ENCODE assay signal across 8 cellular contexts in the genomic region with DNA sequence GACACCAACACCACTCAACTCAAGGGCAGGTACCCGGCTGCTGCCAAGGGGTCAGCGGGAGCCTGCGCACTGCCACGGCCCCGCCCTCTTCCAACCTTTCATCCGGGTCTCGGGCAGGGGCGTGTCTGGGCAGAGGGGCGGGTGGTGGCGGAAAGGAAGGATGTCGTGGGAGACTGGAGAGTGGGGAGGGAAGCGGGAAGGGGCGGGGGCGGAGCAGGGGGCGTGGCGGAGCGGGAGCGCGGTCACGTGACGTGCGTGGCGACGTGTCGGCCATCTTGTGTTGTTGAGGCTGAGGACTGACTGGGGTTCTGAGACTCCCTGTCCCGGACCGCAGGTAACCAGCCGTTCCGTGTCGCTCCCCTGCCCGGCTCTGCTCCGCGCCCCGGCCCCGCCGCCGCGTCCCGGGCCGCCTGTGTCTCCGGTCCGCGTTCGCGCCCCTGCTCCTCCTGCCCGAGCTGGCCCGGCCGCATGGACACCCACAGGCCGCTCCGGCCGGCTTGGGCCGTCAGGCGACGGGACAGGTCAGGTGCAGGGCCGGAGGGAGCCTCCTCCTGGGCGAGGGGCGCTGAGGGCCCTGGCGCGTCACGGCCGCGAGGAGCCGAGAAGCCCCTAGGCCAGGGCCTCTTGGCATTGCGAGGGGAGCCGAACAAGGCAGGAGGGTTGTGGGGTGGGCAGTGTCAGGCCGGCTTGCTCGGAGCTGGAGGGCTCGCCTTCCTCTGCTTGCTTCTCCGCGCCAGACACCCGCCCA. TPM values are rescaled to one million over a fixed set of nuclear protein-coding genes. Genes with fewer than 3 reads are reported as not detected.
A peak's percentile ranks its signal among the peaks of the same experiment; 100 is the strongest.
DNase-seq lines count a peak whose midpoint lies in the region; ATAC-seq and TF ChIP-seq lines count a peak whose summit lies in the region.

A gene with protein sequence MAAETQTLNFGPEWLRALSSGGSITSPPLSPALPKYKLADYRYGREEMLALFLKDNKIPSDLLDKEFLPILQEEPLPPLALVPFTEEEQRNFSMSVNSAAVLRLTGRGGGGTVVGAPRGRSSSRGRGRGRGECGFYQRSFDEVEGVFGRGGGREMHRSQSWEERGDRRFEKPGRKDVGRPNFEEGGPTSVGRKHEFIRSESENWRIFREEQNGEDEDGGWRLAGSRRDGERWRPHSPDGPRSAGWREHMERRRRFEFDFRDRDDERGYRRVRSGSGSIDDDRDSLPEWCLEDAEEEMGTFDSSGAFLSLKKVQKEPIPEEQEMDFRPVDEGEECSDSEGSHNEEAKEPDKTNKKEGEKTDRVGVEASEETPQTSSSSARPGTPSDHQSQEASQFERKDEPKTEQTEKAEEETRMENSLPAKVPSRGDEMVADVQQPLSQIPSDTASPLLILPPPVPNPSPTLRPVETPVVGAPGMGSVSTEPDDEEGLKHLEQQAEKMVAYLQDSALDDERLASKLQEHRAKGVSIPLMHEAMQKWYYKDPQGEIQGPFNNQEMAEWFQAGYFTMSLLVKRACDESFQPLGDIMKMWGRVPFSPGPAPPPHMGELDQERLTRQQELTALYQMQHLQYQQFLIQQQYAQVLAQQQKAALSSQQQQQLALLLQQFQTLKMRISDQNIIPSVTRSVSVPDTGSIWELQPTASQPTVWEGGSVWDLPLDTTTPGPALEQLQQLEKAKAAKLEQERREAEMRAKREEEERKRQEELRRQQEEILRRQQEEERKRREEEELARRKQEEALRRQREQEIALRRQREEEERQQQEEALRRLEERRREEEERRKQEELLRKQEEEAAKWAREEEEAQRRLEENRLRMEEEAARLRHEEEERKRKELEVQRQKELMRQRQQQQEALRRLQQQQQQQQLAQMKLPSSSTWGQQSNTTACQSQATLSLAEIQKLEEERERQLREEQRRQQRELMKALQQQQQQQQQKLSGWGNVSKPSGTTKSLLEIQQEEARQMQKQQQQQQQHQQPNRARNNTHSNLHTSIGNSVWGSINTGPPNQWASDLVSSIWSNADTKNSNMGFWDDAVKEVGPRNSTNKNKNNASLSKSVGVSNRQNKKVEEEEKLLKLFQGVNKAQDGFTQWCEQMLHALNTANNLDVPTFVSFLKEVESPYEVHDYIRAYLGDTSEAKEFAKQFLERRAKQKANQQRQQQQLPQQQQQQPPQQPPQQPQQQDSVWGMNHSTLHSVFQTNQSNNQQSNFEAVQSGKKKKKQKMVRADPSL (N-terminal part only) (plus strand): TSS at position 273 of the 748 bp plus-strand sequence. CDS start 37,867 bp downstream, outside the sequence.

- peak; percentile 88 for TF ChIP-seq POLR2A in Raji (IDR thresholded peaks at IDR 0.05; ENCODE audit: insufficient read depth, low read depth, low read length)

- intact Hi-C loops in activated T-helper 2 cell treated with anti-CD3 and anti-CD28 coated beads, Interferon-gamma antibody, Interleukin-2, Interleukin-4, amounts not matched to agents 10 μg/mL and 5 μg/mL and 100 μg/mL, durations not matched to agents 14 hours and 24 hours and 36 hours (cut with micrococcal nuclease): loop anchor here (1.0 to 10.0 kb wide), 4 partner anchors 85 to 568 kb away; a partner anchor contains a TSS

- H3K27me3 ChIP-seq in H7 (ENCODE audit: control insufficient read depth, insufficient read depth, low read length): no peaks in the 10 kb centered on the region

- peak within 1 kb of the TSS; percentile 98 for H3K4me3 Mint-ChIP-seq in activated T-helper 2 cell treated with anti-CD3 and anti-CD28 coated beads, Interferon-gamma antibody, Interleukin-2, Interleukin-4, amounts not matched to agents 10 μg/mL and 5 μg/mL and 100 μg/mL, durations not matched to agents 14 hours and 24 hours and 36 hours (ENCODE audit: low read depth)
- H3K4me3 Mint-ChIP-seq in naive thymus-derived CD8-positive, alpha-beta T cell: peak within 1 kb of the TSS; percentile 88 to 96 (median 92)
- peak within 1 kb of the TSS; percentile 90 to 97 for H3K4me3 Mint-ChIP-seq in stimulated activated naive B cell treated with anti-CD40 and anti-IgM and Interleukin-4, amounts not matched to agents 10 μg/mL and 1 μg/mL and 100 μg/mL, for 72 hours

- H3K4me3 ChIP-seq in H7 (ENCODE audit: insufficient read depth, low read depth, low read length) (peak within 1 kb of the TSS; percentile 81), fibroblast of mammary gland (ENCODE audit: control insufficient read depth, low read depth, low read length) (peak within 1 kb of the TSS; percentile 95)

- POLR2A ChIA-PET in naive thymus-derived CD8-positive, alpha-beta T cell (lab: Charles Lee): interaction anchor here (0.5 to 1.1 kb wide), 4 partner anchors 9 to 20 kb away, joined by 3 to 4 read pairs (median 3); no protein-coding TSS in a partner anchor

- H3K36me3 ChIP-seq in H7 (replicated peaks; ENCODE audit: control insufficient read depth, insufficient read depth, low read length): 0 out of 2 replicates have a peak, but pooled peaks cover 1% of the 10 kb centered on the region

- DNase-seq in ELF-1 (ENCODE audit: low read depth, low spot score) (peak; percentile 99), H7 (peak; percentile 99), M059J (ENCODE audit: low read depth) (peak; percentile 95), fibroblast of mammary gland (ENCODE audit: low read depth) (peak; percentile 93)
- DNase-seq in activated T-helper 2 cell treated with anti-CD3 and anti-CD28 coated beads, Interferon-gamma antibody, Interleukin-2, Interleukin-4, amounts not matched to agents 10 μg/mL and 5 μg/mL and 100 μg/mL, durations not matched to agents 14 hours and 24 hours and 36 hours (ENCODE audit: low spot score): peak; percentile 89
- DNase-seq in naive thymus-derived CD8-positive, alpha-beta T cell: peak; percentile 78 to 93 (median 86)
- DNase-seq in stimulated activated naive B cell treated with anti-CD40 and anti-IgM and Interleukin-4, amounts not matched to agents 10 μg/mL and 1 μg/mL and 100 μg/mL, for 72 hours: peak; percentile 90

- no peaks in the 10 kb centered on the region for H3K9me3 Mint-ChIP-seq in activated T-helper 2 cell treated with anti-CD3 and anti-CD28 coated beads, Interferon-gamma antibody, Interleukin-2, Interleukin-4, amounts not matched to agents 10 μg/mL and 5 μg/mL and 100 μg/mL, durations not matched to agents 14 hours and 24 hours and 36 hours
- H3K9me3 Mint-ChIP-seq in naive thymus-derived CD8-positive, alpha-beta T cell: peaks cover 0 to 14% (median 4%) of the 10 kb centered on the region in 9 donors
- H3K9me3 Mint-ChIP-seq in stimulated activated naive B cell treated with anti-CD40 and anti-IgM and Interleukin-4, amounts not matched to agents 10 μg/mL and 1 μg/mL and 100 μg/mL, for 72 hours: peaks cover 3% of the 10 kb centered on the region in 2 donors

- H3K4me1 Mint-ChIP-seq in activated T-helper 2 cell treated with anti-CD3 and anti-CD28 coated beads, Interferon-gamma antibody, Interleukin-2, Interleukin-4, amounts not matched to agents 10 μg/mL and 5 μg/mL and 100 μg/mL, durations not matched to agents 14 hours and 24 hours and 36 hours (ENCODE audit: low read depth): peaks cover 30% of the 10 kb centered on the region
- H3K4me1 Mint-ChIP-seq in naive thymus-derived CD8-positive, alpha-beta T cell: peaks cover 22 to 43% (median 35%) of the 10 kb centered on the region in 4 donors
- H3K4me1 Mint-ChIP-seq in stimulated activated naive B cell treated with anti-CD40 and anti-IgM and Interleukin-4, amounts not matched to agents 10 μg/mL and 1 μg/mL and 100 μg/mL, for 72 hours: peaks cover 21 to 29% of the 10 kb centered on the region in 2 donors

- ATAC-seq in naive thymus-derived CD8-positive, alpha-beta T cell: peak; percentile 88 to 91
- peak; percentile 90 to 94 for ATAC-seq in stimulated activated naive B cell treated with anti-CD40 and anti-IgM and Interleukin-4, amounts not matched to agents 10 μg/mL and 1 μg/mL and 100 μg/mL, for 72 hours (replicated peaks)

- no peak for TF ChIP-seq CTCF in fibroblast of mammary gland (conservative IDR thresholded peaks at IDR 0.05; ENCODE audit: control insufficient read depth, insufficient read depth, low read depth, low read length)

- peaks cover 5% of the 10 kb centered on the region for H3K27me3 Mint-ChIP-seq in activated T-helper 2 cell treated with anti-CD3 and anti-CD28 coated beads, Interferon-gamma antibody, Interleukin-2, Interleukin-4, amounts not matched to agents 10 μg/mL and 5 μg/mL and 100 μg/mL, durations not matched to agents 14 hours and 24 hours and 36 hours (ENCODE audit: low read depth)
- no peaks in the 10 kb centered on the region for H3K27me3 Mint-ChIP-seq in naive thymus-derived CD8-positive, alpha-beta T cell
- no peaks in the 10 kb centered on the region for H3K27me3 Mint-ChIP-seq in stimulated activated naive B cell treated with anti-CD40 and anti-IgM and Interleukin-4, amounts not matched to agents 10 μg/mL and 1 μg/mL and 100 μg/mL, for 72 hours

- H3K27ac Mint-ChIP-seq in activated T-helper 2 cell treated with anti-CD3 and anti-CD28 coated beads, Interferon-gamma antibody, Interleukin-2, Interleukin-4, amounts not matched to agents 10 μg/mL and 5 μg/mL and 100 μg/mL, durations not matched to agents 14 hours and 24 hours and 36 hours: peak within 1 kb of the TSS; percentile 81
- peak within 1 kb of the TSS; percentile 87 to 96 (median 93) for H3K27ac Mint-ChIP-seq in naive thymus-derived CD8-positive, alpha-beta T cell
- peak within 1 kb of the TSS; percentile 76 for H3K27ac Mint-ChIP-seq in stimulated activated naive B cell treated with anti-CD40 and anti-IgM and Interleukin-4, amounts not matched to agents 10 μg/mL and 1 μg/mL and 100 μg/mL, for 72 hours

- H3K36me3 Mint-ChIP-seq in activated T-helper 2 cell treated with anti-CD3 and anti-CD28 coated beads, Interferon-gamma antibody, Interleukin-2, Interleukin-4, amounts not matched to agents 10 μg/mL and 5 μg/mL and 100 μg/mL, durations not matched to agents 14 hours and 24 hours and 36 hours (ENCODE audit: low read depth): peaks cover 31% of the 10 kb centered on the region
- H3K36me3 Mint-ChIP-seq in naive thymus-derived CD8-positive, alpha-beta T cell: peaks cover 0 to 8% (median 3%) of the 10 kb centered on the region in 3 donors
- H3K36me3 Mint-ChIP-seq in stimulated activated naive B cell treated with anti-CD40 and anti-IgM and Interleukin-4, amounts not matched to agents 10 μg/mL and 1 μg/mL and 100 μg/mL, for 72 hours: peaks cover 11 to 16% of the 10 kb centered on the region in 2 donors

RNA-seq across cellular contexts. Expression of the gene that starts here (rescaled TPM):
- total RNA-seq in H7 (2014; rRNA removed; shearing (Covaris generic)): 34.5 and 56.1 TPM in 2 replicates
- 38.4 and 45.6 TPM in 2 replicates for total RNA-seq in M059J (2014; rRNA removed; shearing (Covaris generic))
- 63.7 and 64.7 TPM in 2 replicates for total RNA-seq in activated T-helper 2 cell treated with anti-CD3 and anti-CD28 coated beads, Interferon-gamma antibody, Interleukin-2, Interleukin-4, amounts not matched to agents 10 μg/mL and 5 μg/mL and 100 μg/mL, durations not matched to agents 14 hours and 24 hours and 36 hours
- total RNA-seq in naive thymus-derived CD8-positive, alpha-beta T cell: 10 to 100 TPM; 83.3 to 86.5 TPM
- 10 to 100 TPM; 18.1 to 31.1 (median 24.3) TPM for polyA plus RNA-seq in naive thymus-derived CD8-positive, alpha-beta T cell

Comparison
In these comparisons a context has a peak if more than half of its experiments do, and no peak if none do; other contexts are left out.
1. Peak in every context shown above with its lines: DNase-seq, ATAC-seq and H3K4me3 ChIP-seq.